1 cellular context compared by ENCODE assay signal in the genomic region with DNA sequence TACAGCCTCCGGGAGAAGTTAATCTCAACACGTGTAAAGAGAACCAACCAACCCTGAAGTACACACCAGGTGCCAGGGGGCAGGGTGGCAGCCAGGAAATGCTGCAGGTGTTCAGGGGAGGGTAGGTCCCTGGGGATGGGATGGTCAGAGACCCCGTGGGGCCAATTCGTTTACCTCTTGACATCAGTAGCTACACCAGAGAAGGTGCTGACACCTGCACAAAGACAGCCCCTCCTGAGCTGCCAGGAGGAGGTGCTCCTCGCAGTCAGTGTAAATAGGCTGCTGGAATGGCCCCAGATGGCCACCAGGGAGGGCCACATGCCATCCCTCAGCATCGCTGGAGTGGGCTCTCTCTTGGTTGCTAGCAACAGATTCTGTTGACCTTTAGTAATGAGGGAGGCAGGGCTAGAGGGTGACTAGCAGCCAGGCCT.
TF ChIP-seq lines count a peak whose summit lies in the region.

No MANE protein-coding gene starts in this region.

TF ChIP-seq in PFSK-1, 5 proteins besides CTCF, POLR2A, EP300 and RAD21 (continued from another document):
- TF ChIP-seq, protein P1, sequence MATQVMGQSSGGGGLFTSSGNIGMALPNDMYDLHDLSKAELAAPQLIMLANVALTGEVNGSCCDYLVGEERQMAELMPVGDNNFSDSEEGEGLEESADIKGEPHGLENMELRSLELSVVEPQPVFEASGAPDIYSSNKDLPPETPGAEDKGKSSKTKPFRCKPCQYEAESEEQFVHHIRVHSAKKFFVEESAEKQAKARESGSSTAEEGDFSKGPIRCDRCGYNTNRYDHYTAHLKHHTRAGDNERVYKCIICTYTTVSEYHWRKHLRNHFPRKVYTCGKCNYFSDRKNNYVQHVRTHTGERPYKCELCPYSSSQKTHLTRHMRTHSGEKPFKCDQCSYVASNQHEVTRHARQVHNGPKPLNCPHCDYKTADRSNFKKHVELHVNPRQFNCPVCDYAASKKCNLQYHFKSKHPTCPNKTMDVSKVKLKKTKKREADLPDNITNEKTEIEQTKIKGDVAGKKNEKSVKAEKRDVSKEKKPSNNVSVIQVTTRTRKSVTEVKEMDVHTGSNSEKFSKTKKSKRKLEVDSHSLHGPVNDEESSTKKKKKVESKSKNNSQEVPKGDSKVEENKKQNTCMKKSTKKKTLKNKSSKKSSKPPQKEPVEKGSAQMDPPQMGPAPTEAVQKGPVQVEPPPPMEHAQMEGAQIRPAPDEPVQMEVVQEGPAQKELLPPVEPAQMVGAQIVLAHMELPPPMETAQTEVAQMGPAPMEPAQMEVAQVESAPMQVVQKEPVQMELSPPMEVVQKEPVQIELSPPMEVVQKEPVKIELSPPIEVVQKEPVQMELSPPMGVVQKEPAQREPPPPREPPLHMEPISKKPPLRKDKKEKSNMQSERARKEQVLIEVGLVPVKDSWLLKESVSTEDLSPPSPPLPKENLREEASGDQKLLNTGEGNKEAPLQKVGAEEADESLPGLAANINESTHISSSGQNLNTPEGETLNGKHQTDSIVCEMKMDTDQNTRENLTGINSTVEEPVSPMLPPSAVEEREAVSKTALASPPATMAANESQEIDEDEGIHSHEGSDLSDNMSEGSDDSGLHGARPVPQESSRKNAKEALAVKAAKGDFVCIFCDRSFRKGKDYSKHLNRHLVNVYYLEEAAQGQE (IDR thresholded peaks at IDR 0.05; ENCODE audit: insufficient read depth in 1 of 2, low read depth in 2 of 2, low read length in 2 of 2), result no peak
- TF ChIP-seq TAF1 (IDR thresholded peaks at IDR 0.05; ENCODE audit: borderline replicate concordance, insufficient read depth, low read length) (no peak), FOXP2 (optimal IDR thresholded peaks at IDR 0.05; ENCODE audit: borderline replicate concordance, extremely low read depth, extremely low read length, insufficient read depth) (peak; percentile 38)
